Comparison of ENCODE assay signal across 11 cellular contexts in the genomic region with DNA sequence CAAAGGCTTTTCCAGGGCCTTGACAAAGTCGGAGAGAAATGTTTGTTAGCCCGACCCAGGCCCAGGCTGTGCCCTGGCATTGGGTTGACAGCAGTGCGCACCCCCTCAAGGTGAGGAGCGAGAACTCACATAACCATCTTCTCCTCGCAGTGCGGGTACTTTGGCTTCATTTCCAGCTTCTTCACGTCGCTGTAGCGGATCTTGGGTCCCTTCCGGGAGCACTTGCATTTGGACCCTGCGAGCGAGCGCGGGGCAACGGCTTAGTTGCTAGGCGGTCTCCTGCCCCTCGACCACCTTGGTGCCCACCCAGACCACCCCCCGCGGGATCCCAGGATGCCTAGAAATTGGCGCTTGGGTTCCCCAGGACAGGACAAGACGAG. TPM values are rescaled to one million over a fixed set of nuclear protein-coding genes. Genes with fewer than 3 reads are reported as not detected.
A peak's percentile ranks its signal among the peaks of the same experiment; 100 is the strongest.
DNase-seq lines count a peak whose midpoint lies in the region; ATAC-seq and TF ChIP-seq lines count a peak whose summit lies in the region.
"Had no signal": no experiment of that assay in that cellular context is flagged by ENCODE, and none has a peak within 500 bp of the region (broad histone marks: within the 10 kb centered on the region; RNA-seq: fewer than 3 reads in every experiment).

No MANE protein-coding gene starts in this region.

- H3K27me3 ChIP-seq in RWPE2 (ENCODE audit: insufficient read depth, poor library complexity, severe bottlenecking) = peaks cover 36% of the 10 kb centered on the region
- H3K27me3 ChIP-seq in mucosa of rectum (ENCODE audit: control insufficient read depth in 2 of 2, insufficient read depth in 2 of 2, low read length in 2 of 2) = peaks cover 6 to 23% of the 10 kb centered on the region in 2 donors

- H3K36me3 ChIP-seq in RWPE2 (ENCODE audit: low read depth) = no peaks in the 10 kb centered on the region
- no peaks in the 10 kb centered on the region for H3K36me3 ChIP-seq in mucosa of rectum (ENCODE audit: control insufficient read depth in 2 of 2, insufficient read depth in 2 of 2, low read length in 2 of 2)

- no peaks in the 10 kb centered on the region for H3K9me3 Mint-ChIP-seq in type B pancreatic cell
- H3K9me3 Mint-ChIP-seq: activated naive CD8-positive, alpha-beta T cell treated with anti-CD3 and anti-CD28 coated beads, Interleukin-2, amount 50 U/mL, for 24 hours had no signal

- TF ChIP-seq CTCF in RWPE2 (IDR thresholded peaks at IDR 0.05; ENCODE audit: poor library complexity, severe bottlenecking) (no peak), epithelial cell of proximal tubule (conservative IDR thresholded peaks at IDR 0.05; ENCODE audit: low read depth, low read length) (no peak), type B pancreatic cell (conservative IDR thresholded peaks at IDR 0.05) (no peak)

- no peaks in the 10 kb centered on the region for H3K9me3 ChIP-seq in RWPE2 (ENCODE audit: severe bottlenecking)
- no peaks in the 10 kb centered on the region for H3K9me3 ChIP-seq in mucosa of rectum (ENCODE audit: control insufficient read depth in 2 of 2, low read length in 2 of 2)

- no peak for DNase-seq in RWPE2 (ENCODE audit: low spot score)
- no peak for DNase-seq in epithelial cell of proximal tubule (ENCODE audit: low read depth)
- DNase-seq in type B pancreatic cell (ENCODE audit: extremely low spot score, unreplicated experiment) = no peak
- no peak for DNase-seq in occipital lobe (lab: John Stamatoyannopoulos, UW)
- no peak for DNase-seq in cerebellar nuclear complex (lab: John Stamatoyannopoulos, UW)
- DNase-seq: NCI-H1694; stimulated activated naive CD4-positive, alpha-beta T cell had no signal

- H3K4me3 ChIP-seq in RWPE2 (ENCODE audit: severe bottlenecking) (peak overlapping the region; percentile 13), epithelial cell of proximal tubule (ENCODE audit: low read depth, low read length) (peak overlapping the region; percentile 58), mucosa of rectum (ENCODE audit: low read length in 2 of 2) (peak overlapping the region; percentile 48 to 58)

- peaks cover 26% of the 10 kb centered on the region for H3K4me1 Mint-ChIP-seq in type B pancreatic cell (ENCODE audit: unreplicated experiment)
- H3K4me1 Mint-ChIP-seq: activated naive CD8-positive, alpha-beta T cell treated with anti-CD3 and anti-CD28 coated beads, Interleukin-2, amount 50 U/mL, for 24 hours had no signal

- peaks cover 84% of the 10 kb centered on the region for H3K27me3 Mint-ChIP-seq in type B pancreatic cell

- H3K9ac ChIP-seq in mucosa of rectum (ENCODE audit: low read depth in 1 of 2, low read length in 2 of 2) = peak overlapping the region in 1 of 2 donors; percentile 38

- ATAC-seq in RWPE2 (ENCODE audit: low read depth) (no peak), HG03432 (IDR thresholded peaks at IDR 0.05; ENCODE audit: unreplicated experiment) (no peak)

- no peak overlapping the region for H3K27ac ChIP-seq in RWPE2 (ENCODE audit: poor library complexity, severe bottlenecking)
- H3K27ac ChIP-seq in mucosa of rectum (ENCODE audit: low read depth in 2 of 2, low read length in 2 of 2) = peak overlapping the region; percentile 45 to 61

- H3K36me3 Mint-ChIP-seq in type B pancreatic cell = no peaks in the 10 kb centered on the region

- H3K4me3 Mint-ChIP-seq in type B pancreatic cell = peak overlapping the region; percentile 81
- H3K4me3 Mint-ChIP-seq: activated naive CD8-positive, alpha-beta T cell treated with anti-CD3 and anti-CD28 coated beads, Interleukin-2, amount 50 U/mL, for 24 hours had no signal

- no peak overlapping the region for H3K27ac Mint-ChIP-seq in type B pancreatic cell
- H3K27ac Mint-ChIP-seq: activated naive CD8-positive, alpha-beta T cell treated with anti-CD3 and anti-CD28 coated beads, Interleukin-2, amount 50 U/mL, for 24 hours had no signal

- H3K4me1 ChIP-seq in RWPE2 (ENCODE audit: insufficient read depth, poor library complexity, severe bottlenecking) = no peaks in the 10 kb centered on the region
- no peaks in the 10 kb centered on the region for H3K4me1 ChIP-seq in mucosa of rectum (ENCODE audit: control insufficient read depth in 2 of 2, insufficient read depth in 2 of 2, low read length in 2 of 2)

RNA-seq across cellular contexts. Expression of a gene that starts 0.5 kb away (rescaled TPM):
- total RNA-seq in epithelial cell of proximal tubule = 0.06 and 0.14 TPM in 2 replicates
- 70.3 and 125 TPM in 2 replicates for total RNA-seq in type B pancreatic cell (ENCODE audit: low replicate concordance)
- 9.5 TPM for total RNA-seq in occipital lobe

RNA-seq across cellular contexts. Expression of a gene that starts 42.5 kb away (rescaled TPM):
- total RNA-seq in epithelial cell of proximal tubule (not detected in 2 replicates), type B pancreatic cell (ENCODE audit: low replicate concordance) (3.7 TPM in 1 of 2 replicates, not detected in the other), occipital lobe (1.1 TPM)
- total RNA-seq: Right ventricle myocardium inferior had no signal
